Comparison of ENCODE assay signal across 23 cellular contexts in the genomic region with DNA sequence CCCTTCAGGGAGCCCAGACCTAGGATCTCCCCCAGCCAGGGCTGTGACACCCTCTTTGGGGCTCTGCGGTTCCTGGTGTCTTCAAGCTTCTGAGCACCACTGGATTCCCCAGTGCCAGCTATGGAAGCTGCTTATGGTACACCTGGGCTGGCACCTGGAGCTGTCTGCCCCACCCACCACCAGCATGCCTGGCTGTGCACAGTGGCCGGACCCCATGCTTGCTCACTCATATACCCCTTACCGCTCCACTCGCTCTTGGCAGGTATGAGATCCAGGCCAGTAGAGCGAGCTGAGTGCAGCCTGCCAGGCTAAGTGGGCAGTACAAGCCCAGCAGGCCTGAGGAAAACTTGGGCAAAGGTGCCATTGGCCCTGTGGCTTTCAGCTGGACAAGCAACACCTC.
"Had no signal": no experiment of that assay in that cellular context is flagged by ENCODE, and none has a peak within 500 bp of the region (broad histone marks: within the 10 kb centered on the region; RNA-seq: fewer than 3 reads in every experiment).

No MANE protein-coding gene starts in this region.

- H3K27ac Mint-ChIP-seq: activated CD4-positive, alpha-beta T cell treated with anti-CD3 and anti-CD28 coated beads for 36 hours; activated naive CD8-positive, alpha-beta T cell; activated T-helper 1 cell treated with anti-CD3 and anti-CD28 coated beads, Interleukin-12 subunit alpha, Interleukin-12 subunit beta, Interleukin-2, Interleukin-4 antibody, amounts not matched to agents 30 ng/mL and 10 ng/mL and 1 ng/mL, durations not matched to agents 14 hours and 24 hours and 36 hours; naive thymus-derived CD8-positive, alpha-beta T cell; stimulated activated effector memory CD8-positive, alpha-beta T cell treated with anti-CD3 and anti-CD28 coated beads, Interleukin-12 subunit alpha, Interleukin-12 subunit beta, amount 100 ng/mL, for 72 hours; WTC11 had no signal

- H3K36me3 Mint-ChIP-seq: activated naive CD8-positive, alpha-beta T cell; naive thymus-derived CD8-positive, alpha-beta T cell; stimulated activated effector memory CD8-positive, alpha-beta T cell treated with anti-CD3 and anti-CD28 coated beads, Interleukin-12 subunit alpha, Interleukin-12 subunit beta, amount 100 ng/mL, for 72 hours; WTC11 had no signal

- H3K4me3 Mint-ChIP-seq: activated CD4-positive, alpha-beta T cell treated with anti-CD3 and anti-CD28 coated beads for 36 hours; activated naive CD8-positive, alpha-beta T cell; activated T-helper 1 cell treated with anti-CD3 and anti-CD28 coated beads, Interleukin-12 subunit alpha, Interleukin-12 subunit beta, Interleukin-2, Interleukin-4 antibody, amounts not matched to agents 30 ng/mL and 10 ng/mL and 1 ng/mL, durations not matched to agents 14 hours and 24 hours and 36 hours; naive thymus-derived CD8-positive, alpha-beta T cell; stimulated activated effector memory CD8-positive, alpha-beta T cell treated with anti-CD3 and anti-CD28 coated beads, Interleukin-12 subunit alpha, Interleukin-12 subunit beta, amount 100 ng/mL, for 72 hours; WTC11 had no signal

- H3K9me3 Mint-ChIP-seq: activated T-helper 1 cell treated with anti-CD3 and anti-CD28 coated beads, Interleukin-12 subunit alpha, Interleukin-12 subunit beta, Interleukin-2, Interleukin-4 antibody, amounts not matched to agents 30 ng/mL and 10 ng/mL and 1 ng/mL, durations not matched to agents 14 hours and 24 hours and 36 hours; naive thymus-derived CD8-positive, alpha-beta T cell; stimulated activated effector memory CD8-positive, alpha-beta T cell treated with anti-CD3 and anti-CD28 coated beads, Interleukin-12 subunit alpha, Interleukin-12 subunit beta, amount 100 ng/mL, for 72 hours; WTC11 had no signal

- H3K36me3 ChIP-seq: left lung, neutrophil, pancreas, tibial artery had no signal

- ATAC-seq: activated CD4-positive, alpha-beta T cell treated with anti-CD3 and anti-CD28 coated beads for 36 hours; foreskin keratinocyte; left lung; naive thymus-derived CD8-positive, alpha-beta T cell; pancreas; sciatic nerve; stimulated activated effector memory CD8-positive, alpha-beta T cell treated with anti-CD3 and anti-CD28 coated beads, Interleukin-12 subunit alpha, Interleukin-12 subunit beta, amount 100 ng/mL, for 72 hours; WTC11 had no signal

- H3K4me2 ChIP-seq: smooth muscle cell had no signal

- H3K9me3 ChIP-seq: left lung, neutrophil, pancreas, tibial artery had no signal

- H3K4me1 Mint-ChIP-seq: stimulated activated effector memory CD8-positive, alpha-beta T cell treated with anti-CD3 and anti-CD28 coated beads, Interleukin-12 subunit alpha, Interleukin-12 subunit beta, amount 100 ng/mL, for 72 hours had no signal

- H3K4me3 ChIP-seq: left lung, pancreas, smooth muscle cell, tibial artery had no signal

- H3K27me3 Mint-ChIP-seq: activated CD4-positive, alpha-beta T cell treated with anti-CD3 and anti-CD28 coated beads for 36 hours; activated naive CD8-positive, alpha-beta T cell had no signal

- DNase-seq: activated CD4-positive, alpha-beta T cell treated with anti-CD3 and anti-CD28 coated beads for 36 hours; activated CD4-positive, alpha-beta T cell treated with anti-CD3 and anti-CD28 coated beads, Interleukin-2, amount 50 U/mL, for 48 hours; activated gamma-delta T cell treated with Interleukin-2 at 50 U/mL for 16 hours; activated T-cell treated with anti-CD3 and anti-CD28 coated beads for 4 hours; amniotic stem cell; cerebellar nuclear complex; effector memory CD4-positive, alpha-beta T cell; foreskin keratinocyte; hippocampal formation; left lung; midbrain; naive thymus-derived CD8-positive, alpha-beta T cell; pancreas; stimulated activated CD4-positive, alpha-beta T cell treated with anti-CD3 and anti-CD28 coated beads, Interleukin-4, amount 100 ng/mL, for 24 hours; SW 1271; tibial artery had no signal

- H3K27ac ChIP-seq: foreskin keratinocyte had no signal

- H3K27me3 ChIP-seq: foreskin keratinocyte, left lung, neutrophil, pancreas, tibial artery had no signal
